ENCODE assay signal across 30 cellular contexts in genomic region chr6:12439296-12439695, GRCh38.
"Had no signal": no experiment of that assay in that cellular context is flagged by ENCODE, and none has a peak within 500 bp of the region (broad histone marks: within the 10 kb centered on the region; RNA-seq: fewer than 3 reads in every experiment).

No MANE protein-coding gene starts in this region.

- H3K36me3 Mint-ChIP-seq: activated naive CD8-positive, alpha-beta T cell treated with anti-CD3 and anti-CD28 coated beads for 36 hours had no signal

- H3K27me3 ChIP-seq: brain microvascular endothelial cell, SJCRH30 had no signal

- H3K9ac ChIP-seq: KMS-11 had no signal

- H3K27ac Mint-ChIP-seq: activated CD4-positive, alpha-beta T cell treated with anti-CD3 and anti-CD28 coated beads, Interleukin-2, amount 10 ng/mL, durations not matched to agents 24 days and 14 days; activated CD8-positive, alpha-beta T cell treated with anti-CD3 and anti-CD28 coated beads for 36 hours; activated naive CD8-positive, alpha-beta T cell treated with anti-CD3 and anti-CD28 coated beads for 36 hours; activated T-cell treated with anti-CD3 and anti-CD28 coated beads, Interleukin-2, amount 50 U/mL, for 72 hours; activated T-helper 17 cell treated with anti-CD3 and anti-CD28 coated beads, Interleukin-2, amount 50 U/mL, for 72 hours had no signal

- ATAC-seq: activated CD8-positive, alpha-beta T cell treated with anti-CD3 and anti-CD28 coated beads for 36 hours; activated T-cell treated with anti-CD3 and anti-CD28 coated beads, Interleukin-2, amount 50 U/mL, for 72 hours; activated T-helper 17 cell treated with anti-CD3 and anti-CD28 coated beads, Interleukin-2, amount 50 U/mL, for 72 hours had no signal

- H3K4me1 ChIP-seq: SJCRH30 had no signal

- DNase-seq: activated CD4-positive, alpha-beta T cell treated with anti-CD3 and anti-CD28 coated beads, Interleukin-2, amount 10 ng/mL, durations not matched to agents 24 days and 14 days; activated CD4-positive, alpha-beta T cell treated with anti-CD3 and anti-CD28 coated beads, Interleukin-2, amount 50 U/mL, for 4 hours; activated CD8-positive, alpha-beta T cell treated with anti-CD3 and anti-CD28 coated beads for 36 hours; activated effector memory CD4-positive, alpha-beta T cell treated with anti-CD3 and anti-CD28 coated beads, Interleukin-2, amount 50 U/mL, for 16 hours; activated naive CD4-positive, alpha-beta T cell; activated naive CD4-positive, alpha-beta T cell treated with anti-CD3 and anti-CD28 coated beads, Interleukin-2, amount 50 U/mL, for 16 hours; activated naive CD8-positive, alpha-beta T cell treated with anti-CD3 and anti-CD28 coated beads for 36 hours; activated T-cell treated with anti-CD3 and anti-CD28 coated beads, Interleukin-2, amount 50 U/mL, for 1 hour; activated T-cell treated with anti-CD3 and anti-CD28 coated beads, Interleukin-2, amount 50 U/mL, for 72 hours; amniotic stem cell; aorta; brain microvascular endothelial cell; NCI-H1092 treated with DMSO at 0.1 percent for 48 hours; NCI-H1417; NCI-H146; NCI-H187; NCI-H2029 treated with DMSO at 0.1 percent for 48 hours; NCI-H2107; NCI-H226; NCI-H446 treated with DMSO at 0.1 percent for 48 hours; NCI-H524; NCI-H69; NK-92 treated with Interleukin-12 subunit alpha and Interleukin-12 subunit beta, amount 100 ng/mL, for 24 hours; PC-9; SHP77; SJCRH30; T1000 had no signal

- H3K36me3 ChIP-seq: brain microvascular endothelial cell, SJCRH30 had no signal

- H3K4me1 Mint-ChIP-seq: activated T-helper 17 cell treated with anti-CD3 and anti-CD28 coated beads, Interleukin-2, amount 50 U/mL, for 72 hours had no signal

- H2AFZ ChIP-seq: PC-9 had no signal

- H3K4me3 ChIP-seq: PC-9, SJCRH30, SK-N-MC had no signal

- H3K4me2 ChIP-seq: KMS-11, PC-9 had no signal

- H3K9me3 Mint-ChIP-seq: activated T-helper 17 cell treated with anti-CD3 and anti-CD28 coated beads, Interleukin-2, amount 50 U/mL, for 72 hours had no signal

- H3K4me3 Mint-ChIP-seq: activated CD4-positive, alpha-beta T cell treated with anti-CD3 and anti-CD28 coated beads, Interleukin-2, amount 10 ng/mL, durations not matched to agents 24 days and 14 days; activated CD8-positive, alpha-beta T cell treated with anti-CD3 and anti-CD28 coated beads for 36 hours; activated naive CD8-positive, alpha-beta T cell treated with anti-CD3 and anti-CD28 coated beads for 36 hours; activated T-cell treated with anti-CD3 and anti-CD28 coated beads, Interleukin-2, amount 50 U/mL, for 72 hours; activated T-helper 17 cell treated with anti-CD3 and anti-CD28 coated beads, Interleukin-2, amount 50 U/mL, for 72 hours had no signal

- H3K27ac ChIP-seq: brain microvascular endothelial cell, KMS-11, PC-9, SJCRH30, SK-N-MC had no signal

- H3K9me3 ChIP-seq: SJCRH30 had no signal
